In the genomic region with DNA sequence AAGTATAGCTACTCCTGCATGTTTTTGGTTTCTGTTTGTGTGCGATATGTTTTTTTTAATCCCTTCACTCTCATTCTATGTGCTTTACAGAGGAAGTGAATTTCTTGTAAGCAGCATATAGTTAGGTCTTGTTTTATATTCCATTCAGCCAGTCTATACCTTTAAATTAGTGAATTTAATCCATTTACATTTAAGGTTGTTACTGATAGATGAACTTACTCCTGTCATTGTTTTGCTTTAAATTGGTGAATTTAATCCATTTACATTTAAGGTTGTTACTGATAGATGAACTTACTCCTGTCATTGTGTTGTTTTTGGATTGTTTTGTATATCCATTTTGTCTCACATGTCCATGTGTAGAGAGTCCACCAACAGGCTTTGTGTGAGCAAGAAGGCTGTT, we compare ENCODE assay signal across 22 cellular contexts. TPM values are rescaled to one million over a fixed set of nuclear protein-coding genes. Genes with fewer than 3 reads are reported as not detected.
A peak's percentile ranks its signal among the peaks of the same experiment; 100 is the strongest.
DNase-seq lines count a peak whose midpoint lies in the region; ATAC-seq and TF ChIP-seq lines count a peak whose summit lies in the region.
"Had no signal": no experiment of that assay in that cellular context is flagged by ENCODE, and none has a peak within 500 bp of the region (broad histone marks: within the 10 kb centered on the region; RNA-seq: fewer than 3 reads in every experiment).

No MANE protein-coding gene starts in this region.

- peaks cover 46% of the 10 kb centered on the region for H3K4me1 ChIP-seq in CD8-positive, alpha-beta T cell (ENCODE audit: insufficient read depth, low read length)
- H3K4me1 ChIP-seq: Caco-2 had no signal

- peaks cover 41% of the 10 kb centered on the region for H3K4me1 Mint-ChIP-seq in activated CD4-positive, alpha-beta T cell treated with anti-CD3 and anti-CD28 coated beads, Interleukin-2, amount 10 ng/mL, durations not matched to agents 24 days and 14 days
- H3K4me1 Mint-ChIP-seq in activated CD4-positive, alpha-beta T cell treated with anti-CD3 and anti-CD28 coated beads for 36 hours: peaks cover 51% of the 10 kb centered on the region
- H3K4me1 Mint-ChIP-seq in CD8-positive, alpha-beta T cell (ENCODE audit: low read depth): peaks cover 69% of the 10 kb centered on the region
- peaks cover 44% of the 10 kb centered on the region for H3K4me1 Mint-ChIP-seq in activated naive CD8-positive, alpha-beta T cell treated with anti-CD3 and anti-CD28 coated beads for 36 hours
- H3K4me1 Mint-ChIP-seq in immature natural killer cell: peaks cover 68 to 89% of the 10 kb centered on the region in 2 donors
- peaks cover 55% of the 10 kb centered on the region for H3K4me1 Mint-ChIP-seq in activated naive CD4-positive, alpha-beta T cell treated with anti-CD3 and anti-CD28 coated beads for 36 hours (ENCODE audit: low read depth)

- H3K4me3 ChIP-seq in CD8-positive, alpha-beta T cell (ENCODE audit: low read depth, low read length): no peak overlapping the region

- no peak for ATAC-seq in activated CD4-positive, alpha-beta T cell treated with anti-CD3 and anti-CD28 coated beads for 36 hours
- no peak for ATAC-seq in CD8-positive, alpha-beta T cell
- no peak for ATAC-seq in GM19397 (IDR thresholded peaks at IDR 0.05; ENCODE audit: unreplicated experiment)
- ATAC-seq in HG03159 (IDR thresholded peaks at IDR 0.05; ENCODE audit: unreplicated experiment): no peak
- ATAC-seq: PC-3 had no signal

- peaks cover 3% of the 10 kb centered on the region for H3K36me3 ChIP-seq in CD8-positive, alpha-beta T cell (ENCODE audit: insufficient read depth, low read length)

- DNase-seq in activated CD4-positive, alpha-beta T cell treated with anti-CD3 and anti-CD28 coated beads, Interleukin-2, amount 10 ng/mL, durations not matched to agents 24 days and 14 days: no peak
- no peak for DNase-seq in activated CD4-positive, alpha-beta T cell treated with anti-CD3 and anti-CD28 coated beads for 36 hours
- DNase-seq in CD8-positive, alpha-beta T cell: no peak
- DNase-seq in activated naive CD8-positive, alpha-beta T cell treated with anti-CD3 and anti-CD28 coated beads for 36 hours: no peak
- no peak for DNase-seq in immature natural killer cell
- DNase-seq in activated naive CD4-positive, alpha-beta T cell treated with anti-CD3 and anti-CD28 coated beads for 36 hours: no peak
- DNase-seq: 8988T, Caco-2, KBM-7, NCI-H1105 treated with DMSO at 0.1 percent for 48 hours, NCI-H146, NCI-H1930, NCI-H2107, NCI-H748 treated with DMSO at 0.1 percent for 48 hours, PC-3, SK-N-SH had no signal

- peaks cover 30% of the 10 kb centered on the region for H3K9me3 ChIP-seq in CD8-positive, alpha-beta T cell (ENCODE audit: low read length)

- POLR2A ChIA-PET in activated CD4-positive, alpha-beta T cell treated with anti-CD3 and anti-CD28 coated beads for 36 hours (lab: Charles Lee): no interaction called here
- POLR2A ChIA-PET in CD8-positive, alpha-beta T cell (lab: Charles Lee): interaction anchor here (0.8 to 2.2 kb wide), 5 partner anchors 11 to 276 kb away, joined by 3 to 8 read pairs (median 3); a partner anchor contains a TSS

- CTCF ChIA-PET in activated CD4-positive, alpha-beta T cell treated with anti-CD3 and anti-CD28 coated beads for 36 hours (lab: Charles Lee): interaction anchor here (0.6 to 1.6 kb wide), 2 partner anchors 9 to 57 kb away, joined by 3 read pairs; no protein-coding TSS in a partner anchor
- CTCF ChIA-PET in CD8-positive, alpha-beta T cell (lab: Charles Lee): interaction anchor here (0.9 to 2.0 kb wide), 3 partner anchors 12 to 20 kb away, joined by 3 to 10 read pairs (median 5); a partner anchor contains a TSS
- CTCF ChIA-PET in activated naive CD4-positive, alpha-beta T cell treated with anti-CD3 and anti-CD28 coated beads for 36 hours (lab: Charles Lee): interaction anchor here (1.1 kb wide), 1 partner anchor 42 kb away, joined by 3 read pairs; no protein-coding TSS in a partner anchor

- no peak overlapping the region for H3K27ac ChIP-seq in CD8-positive, alpha-beta T cell (ENCODE audit: low read depth, low read length)

- TF ChIP-seq CTCF in CD8-positive, alpha-beta T cell (IDR thresholded peaks at IDR 0.05): no peak

- no peaks in the 10 kb centered on the region for H3K27me3 ChIP-seq in CD8-positive, alpha-beta T cell (ENCODE audit: insufficient read depth, low read length)

- intact Hi-C loops in activated CD4-positive, alpha-beta T cell treated with anti-CD3 and anti-CD28 coated beads, Interleukin-2, amount 10 ng/mL, durations not matched to agents 24 days and 14 days (cut with micrococcal nuclease): no loop called here
- intact Hi-C loops in activated CD4-positive, alpha-beta T cell treated with anti-CD3 and anti-CD28 coated beads for 36 hours (cut with DNase I, micrococcal nuclease): no loop called here
- intact Hi-C loops in CD8-positive, alpha-beta T cell (cut with DNase I, micrococcal nuclease): no loop called here
- intact Hi-C loops in activated naive CD4-positive, alpha-beta T cell treated with anti-CD3 and anti-CD28 coated beads for 36 hours (cut with micrococcal nuclease): no loop called here

- peaks cover 88% of the 10 kb centered on the region for H3K36me3 Mint-ChIP-seq in activated CD4-positive, alpha-beta T cell treated with anti-CD3 and anti-CD28 coated beads, Interleukin-2, amount 10 ng/mL, durations not matched to agents 24 days and 14 days (ENCODE audit: low read depth)
- H3K36me3 Mint-ChIP-seq in activated CD4-positive, alpha-beta T cell treated with anti-CD3 and anti-CD28 coated beads for 36 hours (ENCODE audit: low read depth): peaks cover 59% of the 10 kb centered on the region
- peaks cover 80% of the 10 kb centered on the region for H3K36me3 Mint-ChIP-seq in CD8-positive, alpha-beta T cell
- peaks cover 75% of the 10 kb centered on the region for H3K36me3 Mint-ChIP-seq in activated naive CD8-positive, alpha-beta T cell treated with anti-CD3 and anti-CD28 coated beads for 36 hours
- peaks cover 65 to 80% (median 75%) of the 10 kb centered on the region in 3 donors for H3K36me3 Mint-ChIP-seq in immature natural killer cell
- peaks cover 60% of the 10 kb centered on the region for H3K36me3 Mint-ChIP-seq in activated naive CD4-positive, alpha-beta T cell treated with anti-CD3 and anti-CD28 coated beads for 36 hours (ENCODE audit: low read depth)

- H3K9me3 Mint-ChIP-seq in activated CD4-positive, alpha-beta T cell treated with anti-CD3 and anti-CD28 coated beads, Interleukin-2, amount 10 ng/mL, durations not matched to agents 24 days and 14 days: peaks cover 46% of the 10 kb centered on the region
- H3K9me3 Mint-ChIP-seq in activated CD4-positive, alpha-beta T cell treated with anti-CD3 and anti-CD28 coated beads for 36 hours (ENCODE audit: low read depth): peaks cover 38% of the 10 kb centered on the region
- H3K9me3 Mint-ChIP-seq in CD8-positive, alpha-beta T cell: peaks cover 39% of the 10 kb centered on the region
- H3K9me3 Mint-ChIP-seq in activated naive CD8-positive, alpha-beta T cell treated with anti-CD3 and anti-CD28 coated beads for 36 hours: peaks cover 47% of the 10 kb centered on the region
- H3K9me3 Mint-ChIP-seq in immature natural killer cell: peaks cover 27 to 36% (median 28%) of the 10 kb centered on the region in 6 donors
- H3K9me3 Mint-ChIP-seq in activated naive CD4-positive, alpha-beta T cell treated with anti-CD3 and anti-CD28 coated beads for 36 hours: peaks cover 39% of the 10 kb centered on the region

- no peak overlapping the region for H3K27ac Mint-ChIP-seq in activated CD4-positive, alpha-beta T cell treated with anti-CD3 and anti-CD28 coated beads, Interleukin-2, amount 10 ng/mL, durations not matched to agents 24 days and 14 days
- H3K27ac Mint-ChIP-seq in activated CD4-positive, alpha-beta T cell treated with anti-CD3 and anti-CD28 coated beads for 36 hours: no peak overlapping the region
- peak overlapping the region; percentile 68 for H3K27ac Mint-ChIP-seq in CD8-positive, alpha-beta T cell
- H3K27ac Mint-ChIP-seq in activated naive CD8-positive, alpha-beta T cell treated with anti-CD3 and anti-CD28 coated beads for 36 hours: peak overlapping the region; percentile 2
- peak overlapping the region; percentile 2 to 82 (median 22) for H3K27ac Mint-ChIP-seq in immature natural killer cell
- H3K27ac Mint-ChIP-seq in activated naive CD4-positive, alpha-beta T cell treated with anti-CD3 and anti-CD28 coated beads for 36 hours: no peak overlapping the region

- no peaks in the 10 kb centered on the region for H3K27me3 Mint-ChIP-seq in activated CD4-positive, alpha-beta T cell treated with anti-CD3 and anti-CD28 coated beads, Interleukin-2, amount 10 ng/mL, durations not matched to agents 24 days and 14 days
- no peaks in the 10 kb centered on the region for H3K27me3 Mint-ChIP-seq in activated CD4-positive, alpha-beta T cell treated with anti-CD3 and anti-CD28 coated beads for 36 hours
- H3K27me3 Mint-ChIP-seq in CD8-positive, alpha-beta T cell (ENCODE audit: low read depth): no peaks in the 10 kb centered on the region
- no peaks in the 10 kb centered on the region for H3K27me3 Mint-ChIP-seq in activated naive CD8-positive, alpha-beta T cell treated with anti-CD3 and anti-CD28 coated beads for 36 hours
- H3K27me3 Mint-ChIP-seq in immature natural killer cell (ENCODE audit: low read depth in 3 of 3): peaks cover 0 to 3% (median 0%) of the 10 kb centered on the region in 3 donors
- H3K27me3 Mint-ChIP-seq in activated naive CD4-positive, alpha-beta T cell treated with anti-CD3 and anti-CD28 coated beads for 36 hours (ENCODE audit: low read depth): no peaks in the 10 kb centered on the region

- peak overlapping the region; percentile 8 for H3K4me3 Mint-ChIP-seq in activated CD4-positive, alpha-beta T cell treated with anti-CD3 and anti-CD28 coated beads, Interleukin-2, amount 10 ng/mL, durations not matched to agents 24 days and 14 days
- H3K4me3 Mint-ChIP-seq in activated CD4-positive, alpha-beta T cell treated with anti-CD3 and anti-CD28 coated beads for 36 hours: no peak overlapping the region
- H3K4me3 Mint-ChIP-seq in CD8-positive, alpha-beta T cell: no peak overlapping the region
- no peak overlapping the region for H3K4me3 Mint-ChIP-seq in activated naive CD8-positive, alpha-beta T cell treated with anti-CD3 and anti-CD28 coated beads for 36 hours
- H3K4me3 Mint-ChIP-seq in immature natural killer cell: peak overlapping the region in 3 of 5 donors; percentile 5 to 36 (median 9)
- H3K4me3 Mint-ChIP-seq in activated naive CD4-positive, alpha-beta T cell treated with anti-CD3 and anti-CD28 coated beads for 36 hours: no peak overlapping the region

RNA-seq across cellular contexts. Expression of a gene that starts 11.1 kb away (rescaled TPM):
- 7.9 and 8.5 TPM in 2 replicates for total RNA-seq in activated CD4-positive, alpha-beta T cell treated with anti-CD3 and anti-CD28 coated beads, Interleukin-2, amount 10 ng/mL, durations not matched to agents 24 days and 14 days
- total RNA-seq in activated CD4-positive, alpha-beta T cell treated with anti-CD3 and anti-CD28 coated beads for 36 hours: 1 to 10 TPM; 7.7 to 9.6 TPM
- total RNA-seq in CD8-positive, alpha-beta T cell: 1 to 10 TPM; 2.0 to 2.5 TPM
- total RNA-seq in activated naive CD8-positive, alpha-beta T cell treated with anti-CD3 and anti-CD28 coated beads for 36 hours: 10 to 100 TPM; 11.1 to 11.9 TPM
- polyA plus RNA-seq in immature natural killer cell: 10 to 100 TPM in 1 of 3 donors, 1 to 10 TPM in 2; 2.6 to 25.1 (median 5.0) TPM
- total RNA-seq in activated naive CD4-positive, alpha-beta T cell treated with anti-CD3 and anti-CD28 coated beads for 36 hours: 1 to 10 TPM; 9.1 to 9.7 TPM
- total RNA-seq: H4, LHCN-M2, MCF 10A, PC-3 had no signal
- polyA plus RNA-seq: BJ, SK-N-SH had no signal

RNA-seq across cellular contexts. Expression of a gene that starts 53.2 kb away (rescaled TPM):
- total RNA-seq in activated CD4-positive, alpha-beta T cell treated with anti-CD3 and anti-CD28 coated beads, Interleukin-2, amount 10 ng/mL, durations not matched to agents 24 days and 14 days: 40.5 and 45.0 TPM in 2 replicates
- total RNA-seq in activated CD4-positive, alpha-beta T cell treated with anti-CD3 and anti-CD28 coated beads for 36 hours: 10 to 100 TPM; 34.5 to 36.9 TPM
- total RNA-seq in CD8-positive, alpha-beta T cell: 10 to 100 TPM; 21.2 to 29.7 TPM
- total RNA-seq in activated naive CD8-positive, alpha-beta T cell treated with anti-CD3 and anti-CD28 coated beads for 36 hours: 10 to 100 TPM; 36.1 to 37.9 TPM
- polyA plus RNA-seq in immature natural killer cell: 100 to 1,000 TPM; 285 to 709 (median 555) TPM
- total RNA-seq in activated naive CD4-positive, alpha-beta T cell treated with anti-CD3 and anti-CD28 coated beads for 36 hours: 10 to 100 TPM; 41.6 TPM
- total RNA-seq: Caco-2, H4, LHCN-M2, MCF 10A, PC-3 had no signal
- polyA plus RNA-seq: BJ, SK-N-SH had no signal

Comparison
In these comparisons a context has a peak if more than half of its experiments do, and no peak if none do; other contexts are left out.
1. H3K4me3 Mint-ChIP-seq: peak in activated CD4-positive, alpha-beta T cell treated with anti-CD3 and anti-CD28 coated beads, Interleukin-2, amount 10 ng/mL, durations not matched to agents 24 days and 14 days (single experiment) and immature natural killer cell (3 of 5); none in activated CD4-positive, alpha-beta T cell treated with anti-CD3 and anti-CD28 coated beads for 36 hours (single experiment), CD8-positive, alpha-beta T cell (single experiment), activated naive CD8-positive, alpha-beta T cell treated with anti-CD3 and anti-CD28 coated beads for 36 hours (single experiment) and activated naive CD4-positive, alpha-beta T cell treated with anti-CD3 and anti-CD28 coated beads for 36 hours (single experiment).
2. H3K27ac Mint-ChIP-seq: peak in CD8-positive, alpha-beta T cell (single experiment), activated naive CD8-positive, alpha-beta T cell treated with anti-CD3 and anti-CD28 coated beads for 36 hours (single experiment) and immature natural killer cell (6 of 6); none in activated CD4-positive, alpha-beta T cell treated with anti-CD3 and anti-CD28 coated beads, Interleukin-2, amount 10 ng/mL, durations not matched to agents 24 days and 14 days (single experiment), activated CD4-positive, alpha-beta T cell treated with anti-CD3 and anti-CD28 coated beads for 36 hours (single experiment) and activated naive CD4-positive, alpha-beta T cell treated with anti-CD3 and anti-CD28 coated beads for 36 hours (single experiment).